ENCODE assay signal across 15 cellular contexts in the genomic region with DNA sequence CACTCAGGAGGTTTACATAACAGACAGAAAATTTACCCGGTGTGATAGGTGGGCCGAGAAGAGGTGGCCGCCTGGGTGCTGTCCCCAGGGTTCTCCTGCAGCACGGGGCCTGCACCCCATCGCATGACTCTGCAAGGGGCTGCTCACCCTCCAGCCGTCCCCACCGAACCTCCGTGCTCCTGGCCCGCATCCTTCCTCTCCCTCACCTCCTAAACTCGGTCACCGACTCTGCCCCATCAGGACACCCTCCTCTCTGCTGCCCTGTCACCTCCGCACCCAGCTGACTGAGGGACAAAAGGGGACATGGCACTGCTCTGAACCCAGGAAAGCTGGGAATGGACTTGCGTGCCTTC.
A peak's percentile ranks its signal among the peaks of the same experiment; 100 is the strongest.
DNase-seq lines count a peak whose midpoint lies in the region; ATAC-seq and TF ChIP-seq lines count a peak whose summit lies in the region.
"Had no signal": no experiment of that assay in that cellular context is flagged by ENCODE, and none has a peak within 500 bp of the region (broad histone marks: within the 10 kb centered on the region; RNA-seq: fewer than 3 reads in every experiment).

No MANE protein-coding gene starts in this region.

- no CpG with 5 or more reads among the region's 13 CpGs for WGBS in neuronal stem cell (ENCODE audit: extremely low coverage in 2 of 2, insufficient read length in 2 of 2, insufficient replicate concordance in 1 of 2), 2 donors

- H3K27me3 ChIP-seq in BLaER1 (no peaks in the 10 kb centered on the region), neuronal stem cell (ENCODE audit: control insufficient read depth in 3 of 3, insufficient read depth in 3 of 3, low read depth in 1 of 3, low read length in 3 of 3) (no peaks in the 10 kb centered on the region), Caco-2 (replicated peaks; ENCODE audit: control insufficient read depth, insufficient read depth, low read length) (peaks cover 2% of the 10 kb centered on the region)

- H3K14ac ChIP-seq in neuronal stem cell (ENCODE audit: low read length) = peak overlapping the region; percentile 49

- no peak overlapping the region for H2BK120ac ChIP-seq in neuronal stem cell (ENCODE audit: low read depth, low read length)

- H3K9me3 ChIP-seq in BLaER1 = no peaks in the 10 kb centered on the region
- H3K9me3 ChIP-seq in neuronal stem cell (replicated peaks in 1 of 2; ENCODE audit: control insufficient read depth in 2 of 2, insufficient read depth in 1 of 2, low read depth in 1 of 2, low read length in 2 of 2) = no peaks in the 10 kb centered on the region
- no peaks in the 10 kb centered on the region for H3K9me3 ChIP-seq in Caco-2

- H2BK12ac ChIP-seq in neuronal stem cell (ENCODE audit: low read length) = no peak overlapping the region

- H3K27ac Mint-ChIP-seq in stimulated activated effector memory CD8-positive, alpha-beta T cell treated with anti-CD3 and anti-CD28 coated beads, Interleukin-12 subunit alpha, Interleukin-12 subunit beta, amount 100 ng/mL, for 72 hours = no peak overlapping the region
- H3K27ac Mint-ChIP-seq in Caco-2 (ENCODE audit: unreplicated experiment) = no peak overlapping the region
- H3K27ac Mint-ChIP-seq: B cell; CD4-positive, alpha-beta T cell; GM23338; HFFc6 had no signal

- no peak overlapping the region for H4K91ac ChIP-seq in neuronal stem cell (ENCODE audit: low read depth, low read length, poor library complexity)

- intact Hi-C loops in Caco-2 (cut with micrococcal nuclease; ENCODE audit: unreplicated experiment) = no loop called here

- H3K27ac ChIP-seq in BLaER1 (0 out of 2 replicates have a peak overlapping the region, but pooled peaks have one; percentile 23), coronary artery (no peak overlapping the region), neuronal stem cell (replicated peaks; ENCODE audit: low read length) (no peak overlapping the region)
- H3K27ac ChIP-seq: C4-2B had no signal

- CTCF ChIA-PET in Caco-2 (lab: Charles Lee) = no interaction called here

- H3K4me1 ChIP-seq in BLaER1 (peaks cover 79% of the 10 kb centered on the region), neuronal stem cell (ENCODE audit: control insufficient read depth in 2 of 2, insufficient read depth in 1 of 2, low read depth in 1 of 2, low read length in 2 of 2) (peaks cover 0 to 2% of the 10 kb centered on the region in 2 donors), Caco-2 (no peaks in the 10 kb centered on the region)

- peak overlapping the region; percentile 65 for H3K4me2 ChIP-seq in BLaER1
- no peak overlapping the region for H3K4me2 ChIP-seq in neuronal stem cell (ENCODE audit: insufficient read depth, low read length, poor library complexity, severe bottlenecking)
- H3K4me2 ChIP-seq: GM23338 had no signal

- H3K23ac ChIP-seq in neuronal stem cell (ENCODE audit: low read depth, low read length, poor library complexity) = no peak overlapping the region

- H4K8ac ChIP-seq in neuronal stem cell (ENCODE audit: low read depth, low read length) = no peak overlapping the region

- no peaks in the 10 kb centered on the region for H3K9me3 Mint-ChIP-seq in stimulated activated effector memory CD8-positive, alpha-beta T cell treated with anti-CD3 and anti-CD28 coated beads, Interleukin-12 subunit alpha, Interleukin-12 subunit beta, amount 100 ng/mL, for 72 hours
- no peaks in the 10 kb centered on the region for H3K9me3 Mint-ChIP-seq in Caco-2 (ENCODE audit: unreplicated experiment)
- H3K9me3 Mint-ChIP-seq: CD4-positive, alpha-beta T cell; HFFc6 had no signal

- no peak overlapping the region for H2AFZ ChIP-seq in neuronal stem cell (ENCODE audit: low read length)
- H2AFZ ChIP-seq: GM23338 had no signal

- H3K4me3 ChIP-seq in BLaER1 (no peak overlapping the region), coronary artery (no peak overlapping the region), neuronal stem cell (ENCODE audit: low read length in 2 of 2) (no peak overlapping the region), Caco-2 (ENCODE audit: low read depth, low read length) (no peak overlapping the region)
- H3K4me3 ChIP-seq: GM23338 had no signal

- peak overlapping the region; percentile 53 for H2AK5ac ChIP-seq in neuronal stem cell (ENCODE audit: low read depth, low read length)

- DNase-seq in coronary artery (ENCODE audit: low spot score) (peak; percentile 65), neuronal stem cell (ENCODE audit: low spot score) (no peak), Caco-2 (no peak)
- peak in 1 of 2 donors; percentile 17 for DNase-seq in stimulated activated effector memory CD8-positive, alpha-beta T cell treated with anti-CD3 and anti-CD28 coated beads, Interleukin-12 subunit alpha, Interleukin-12 subunit beta, amount 100 ng/mL, for 72 hours (ENCODE audit: low spot score in 2 of 2)
- no peak for DNase-seq in stimulated activated naive CD4-positive, alpha-beta T cell treated with Interleukin-2 at 50 U/mL for 16 hours (lab: John Stamatoyannopoulos, UW)
- DNase-seq: CD4-positive, alpha-beta T cell; DMS153; GDM1; HFFc6 had no signal

- H2BK15ac ChIP-seq in neuronal stem cell (ENCODE audit: low read length) = no peak overlapping the region

- BruUV-seq in Caco-2 (replicated peaks; lab: Mats Ljungman, UMichigan) = no TSS peak

- H3K4me1 Mint-ChIP-seq in stimulated activated effector memory CD8-positive, alpha-beta T cell treated with anti-CD3 and anti-CD28 coated beads, Interleukin-12 subunit alpha, Interleukin-12 subunit beta, amount 100 ng/mL, for 72 hours = no peaks in the 10 kb centered on the region
- no peaks in the 10 kb centered on the region for H3K4me1 Mint-ChIP-seq in Caco-2 (ENCODE audit: low read depth, unreplicated experiment)

- no peak overlapping the region for H3K9ac ChIP-seq in BLaER1
- no peak overlapping the region for H3K9ac ChIP-seq in neuronal stem cell (ENCODE audit: low read depth, low read length, poor library complexity)

- H3K79me1 ChIP-seq in neuronal stem cell (ENCODE audit: low read depth, low read length) = no peaks in the 10 kb centered on the region

- TF ChIP-seq CTCF in coronary artery (IDR thresholded peaks at IDR 0.05) (no peak), Caco-2 (IDR thresholded peaks at IDR 0.05; ENCODE audit: insufficient read depth in 1 of 2, low read depth in 1 of 2, low read length in 1 of 2, severe bottlenecking in 1 of 2, unreplicated experiment in 1 of 2) (no peak)

- peaks cover 26% of the 10 kb centered on the region for H3K27me3 Mint-ChIP-seq in Caco-2 (ENCODE audit: insufficient read depth, unreplicated experiment)
- H3K27me3 Mint-ChIP-seq: B cell had no signal

- H3K36me3 Mint-ChIP-seq in stimulated activated effector memory CD8-positive, alpha-beta T cell treated with anti-CD3 and anti-CD28 coated beads, Interleukin-12 subunit alpha, Interleukin-12 subunit beta, amount 100 ng/mL, for 72 hours = no peaks in the 10 kb centered on the region
- H3K36me3 Mint-ChIP-seq in Caco-2 (ENCODE audit: insufficient read depth, unreplicated experiment) = no peaks in the 10 kb centered on the region

- no peak overlapping the region for H3K4ac ChIP-seq in neuronal stem cell (ENCODE audit: low read length)

- peak; percentile 20 for ATAC-seq in stimulated activated effector memory CD8-positive, alpha-beta T cell treated with anti-CD3 and anti-CD28 coated beads, Interleukin-12 subunit alpha, Interleukin-12 subunit beta, amount 100 ng/mL, for 72 hours
- no peak for ATAC-seq in HG02588 (IDR thresholded peaks at IDR 0.05; ENCODE audit: unreplicated experiment)
- ATAC-seq: HCT116 had no signal

- H3K4me3 Mint-ChIP-seq in stimulated activated effector memory CD8-positive, alpha-beta T cell treated with anti-CD3 and anti-CD28 coated beads, Interleukin-12 subunit alpha, Interleukin-12 subunit beta, amount 100 ng/mL, for 72 hours = no peak overlapping the region
- no peak overlapping the region for H3K4me3 Mint-ChIP-seq in Caco-2 (ENCODE audit: unreplicated experiment)
- H3K4me3 Mint-ChIP-seq: B cell; CD4-positive, alpha-beta T cell; GM23338; HFFc6 had no signal

- no peaks in the 10 kb centered on the region for H4K20me1 ChIP-seq in BLaER1

- H3K36me3 ChIP-seq in BLaER1 = no peaks in the 10 kb centered on the region
- no peaks in the 10 kb centered on the region for H3K36me3 ChIP-seq in neuronal stem cell (replicated peaks in 1 of 2; ENCODE audit: control insufficient read depth in 2 of 2, insufficient read depth in 2 of 2, low read length in 2 of 2)
- H3K36me3 ChIP-seq in Caco-2 (ENCODE audit: control insufficient read depth, insufficient read depth, low read length) = no peaks in the 10 kb centered on the region

- POLR2A ChIA-PET in Caco-2 (lab: Charles Lee) = interaction anchor here (0.6 kb wide), 1 partner anchor 40 kb away, joined by 4 read pairs; no protein-coding TSS in a partner anchor

- H3K18ac ChIP-seq in neuronal stem cell (ENCODE audit: low read length) = peak overlapping the region; percentile 49

- H2BK5ac ChIP-seq in neuronal stem cell (ENCODE audit: low read length) = peak overlapping the region; percentile 39
